In the genomic region with DNA sequence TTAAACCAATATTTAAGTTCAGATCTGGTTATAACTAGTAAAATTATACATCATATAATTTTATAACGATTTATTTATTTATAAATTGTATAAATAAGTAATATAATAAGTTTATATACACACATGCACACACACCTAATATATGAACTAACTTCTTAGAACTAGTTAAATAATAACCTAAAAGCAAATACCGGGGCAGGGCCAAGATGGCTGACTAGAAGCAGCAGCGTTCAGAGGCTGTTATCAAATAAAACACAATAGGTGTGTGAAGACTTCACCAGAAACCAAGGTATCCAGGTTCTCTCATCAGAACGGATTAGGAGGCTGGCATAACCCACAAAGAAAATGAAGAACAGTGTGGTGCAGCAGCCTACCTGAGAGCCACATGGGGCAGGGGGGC, we compare ENCODE assay signal across 25 cellular contexts.
DNase-seq lines count a peak whose midpoint lies in the region; ATAC-seq, FAIRE-seq and TF ChIP-seq lines count a peak whose summit lies in the region.
"Had no signal": no experiment of that assay in that cellular context is flagged by ENCODE, and none has a peak within 500 bp of the region (broad histone marks: within the 10 kb centered on the region; RNA-seq: fewer than 3 reads in every experiment).

No MANE protein-coding gene starts in this region.

- H2BK12ac ChIP-seq in neuronal stem cell (ENCODE audit: low read length): no peak overlapping the region

- WGBS in A549 (ENCODE audit: missing lambda C conversion rate): 17% methylated on average over 4 of the region's 4 CpGs
- WGBS in neuronal stem cell (ENCODE audit: extremely low coverage in 2 of 2, insufficient read length in 2 of 2, insufficient replicate concordance in 1 of 2), 2 donors: no CpG with 5 or more reads among the region's 4 CpGs

- peak overlapping the region in 1 of 2 experiments; percentile 56; a peak in 3 of 6 replicates for H3K27ac ChIP-seq in A549
- no peak overlapping the region for H3K27ac ChIP-seq in PC-9
- H3K27ac ChIP-seq in neuronal stem cell (replicated peaks; ENCODE audit: low read length): no peak overlapping the region
- H3K27ac ChIP-seq: BLaER1, KMS-11 had no signal

- H3K9ac ChIP-seq in neuronal stem cell (ENCODE audit: low read depth, low read length, poor library complexity): no peak overlapping the region
- H3K9ac ChIP-seq: BLaER1, KMS-11, SK-N-SH had no signal

- no peak overlapping the region for H2BK15ac ChIP-seq in neuronal stem cell (ENCODE audit: low read length)

- H3K79me2 ChIP-seq in PC-9 (ENCODE audit: low read depth): no peaks in the 10 kb centered on the region

- CTCF ChIA-PET in A549 (lab: Yijun Ruan, JAX): no interaction called here
- CTCF ChIA-PET in PC-9 (lab: Charles Lee): no interaction called here

- ATAC-seq in A549: no peak
- ATAC-seq in HG03025 (IDR thresholded peaks at IDR 0.05; ENCODE audit: low FRiP score, unreplicated experiment): no peak
- ATAC-seq: GM12878, GM23338, HCT116, Panc1 had no signal

- no peaks in the 10 kb centered on the region for H3K9me2 ChIP-seq in PC-9 (ENCODE audit: insufficient read depth)
- H3K9me2 ChIP-seq: SK-N-SH had no signal

- H3K4me3 ChIP-seq in A549: no peak overlapping the region
- H3K4me3 ChIP-seq in PC-9: no peak overlapping the region
- no peak overlapping the region for H3K4me3 ChIP-seq in neuronal stem cell (ENCODE audit: low read length in 2 of 2)
- H3K4me3 ChIP-seq in HAP-1: no peak overlapping the region
- H3K4me3 ChIP-seq: BLaER1, GM12878, GM23338 had no signal

- POLR2A ChIA-PET in A549 (lab: Yijun Ruan, JAX): no interaction called here
- POLR2A ChIA-PET in PC-9 (lab: Charles Lee; ENCODE audit: unreplicated experiment): no interaction called here

- H3K23ac ChIP-seq in neuronal stem cell (ENCODE audit: low read depth, low read length, poor library complexity): no peak overlapping the region

- no peak overlapping the region for H2BK120ac ChIP-seq in neuronal stem cell (ENCODE audit: low read depth, low read length)

- TF ChIP-seq CTCF in A549 (IDR thresholded peaks at IDR 0.05) (no peak), PC-9 (conservative IDR thresholded peaks at IDR 0.05) (no peak)

- no peaks in the 10 kb centered on the region for H3F3A ChIP-seq in PC-9 (ENCODE audit: insufficient read depth, low read depth)

- no peaks in the 10 kb centered on the region for H3K79me1 ChIP-seq in neuronal stem cell (ENCODE audit: low read depth, low read length)

- H3K4me2 ChIP-seq in A549 (peak overlapping the region; percentile 27; the same call in 2 of the 3 replicates), PC-9 (no peak overlapping the region), neuronal stem cell (ENCODE audit: insufficient read depth, low read length, poor library complexity, severe bottlenecking) (no peak overlapping the region)
- H3K4me2 ChIP-seq: BLaER1, GM23338, KMS-11, SK-N-SH had no signal

- no peaks in the 10 kb centered on the region for H4K20me1 ChIP-seq in PC-9 (ENCODE audit: insufficient read depth)
- H4K20me1 ChIP-seq: BLaER1 had no signal

- TF ChIP-seq RAD21 in A549 (conservative IDR thresholded peaks at IDR 0.05 in 1 of 2, IDR thresholded peaks at IDR 0.05 in 1 of 2): no peak

- peak overlapping the region; percentile 60 for H3K18ac ChIP-seq in neuronal stem cell (ENCODE audit: low read length)

- H3K4me1 ChIP-seq in A549: peaks cover 15% of the 10 kb centered on the region; the same call in 2 of the 3 replicates
- peaks cover 11% of the 10 kb centered on the region for H3K4me1 ChIP-seq in PC-9 (replicated peaks; ENCODE audit: insufficient read depth)
- H3K4me1 ChIP-seq in neuronal stem cell (ENCODE audit: control insufficient read depth in 2 of 2, insufficient read depth in 1 of 2, low read depth in 1 of 2, low read length in 2 of 2): peaks cover 5 to 8% of the 10 kb centered on the region in 2 donors
- H3K4me1 ChIP-seq in HAP-1: peaks cover 3% of the 10 kb centered on the region; the same call in 1 of the 2 replicates
- H3K4me1 ChIP-seq: BLaER1 had no signal

- DNase-seq in A549 (ENCODE audit: low read depth in 1 of 2, low spot score in 1 of 2): no peak
- no peak for DNase-seq in PC-9
- no peak for DNase-seq in neuronal stem cell (ENCODE audit: low spot score)
- no peak for DNase-seq in stimulated activated CD4-positive, alpha-beta T cell treated with anti-CD3 and anti-CD28 coated beads, Interleukin-2, amount 100 ng/mL, for 48 hours
- DNase-seq in HAP-1 (ENCODE audit: low spot score in 2 of 2): no peak
- DNase-seq: 8988T; CD4-positive, CD25-positive, alpha-beta regulatory T cell; GDM1; MM.1S; NCI-H1092; NCI-H1417 treated with DMSO at 0.1 percent for 48 hours; NCI-H1694 treated with DMSO at 0.1 percent for 48 hours; NCI-H2081; NCI-H2227 treated with DMSO at 0.1 percent for 48 hours; NCI-H526 treated with DMSO at 0.1 percent for 48 hours; SK-N-SH had no signal

- H3K4ac ChIP-seq in neuronal stem cell (ENCODE audit: low read length): no peak overlapping the region

- FAIRE-seq in A549 (lab: Jason Lieb, UNC) (no peak), endometrium (lab: Jason Lieb, UNC) (peak; percentile 76)
- FAIRE-seq: D721Med, GM12878 had no signal

- H3K36me3 ChIP-seq in PC-9 (ENCODE audit: low read depth) (no peaks in the 10 kb centered on the region), neuronal stem cell (replicated peaks in 1 of 2; ENCODE audit: control insufficient read depth in 2 of 2, insufficient read depth in 2 of 2, low read length in 2 of 2) (no peaks in the 10 kb centered on the region), HAP-1 (replicated peaks) (no peaks in the 10 kb centered on the region)
- H3K36me3 ChIP-seq: BLaER1 had no signal

- H2AFZ ChIP-seq in PC-9 (0 out of 2 replicates have a peak overlapping the region, but pooled peaks have one; percentile 14), neuronal stem cell (ENCODE audit: low read length) (no peak overlapping the region)
- H2AFZ ChIP-seq: GM23338 had no signal

- H3K9me3 ChIP-seq in A549: no peaks in the 10 kb centered on the region
- H3K9me3 ChIP-seq in PC-9 (ENCODE audit: insufficient read depth, low read depth): no peaks in the 10 kb centered on the region
- peaks cover 0 to 2% of the 10 kb centered on the region in 2 donors for H3K9me3 ChIP-seq in neuronal stem cell (replicated peaks in 1 of 2; ENCODE audit: control insufficient read depth in 2 of 2, insufficient read depth in 1 of 2, low read depth in 1 of 2, low read length in 2 of 2)
- H3K9me3 ChIP-seq in HAP-1: no peaks in the 10 kb centered on the region
- H3K9me3 ChIP-seq: BLaER1, SK-N-SH had no signal

- no peak for TF ChIP-seq EP300 in A549 (IDR thresholded peaks at IDR 0.05)

- no peak overlapping the region for H2AK5ac ChIP-seq in neuronal stem cell (ENCODE audit: low read depth, low read length)

- intact Hi-C loops in PC-9 (cut with micrococcal nuclease; ENCODE audit: unreplicated experiment): loop anchor here (10.0 kb wide), 1 partner anchor 158 kb away; no protein-coding TSS in a partner anchor

- H3K14ac ChIP-seq in neuronal stem cell (ENCODE audit: low read length): no peak overlapping the region

- no peak overlapping the region for H4K91ac ChIP-seq in neuronal stem cell (ENCODE audit: low read depth, low read length, poor library complexity)

- BruUV-seq in PC-9 (replicated peaks; lab: Mats Ljungman, UMichigan): no TSS peak

- in situ Hi-C loops in HAP-1 (cut with MboI; ENCODE audit: low sequenced_read_pairs): no loop called here

- TF ChIP-seq POLR2A in A549 (IDR thresholded peaks at IDR 0.05; ENCODE audit: low read length): no peak

- no peak overlapping the region for H4K8ac ChIP-seq in neuronal stem cell (ENCODE audit: low read depth, low read length)

- H3K27me3 ChIP-seq in PC-9 (ENCODE audit: insufficient read depth, low read depth) (no peaks in the 10 kb centered on the region), neuronal stem cell (ENCODE audit: control insufficient read depth in 3 of 3, insufficient read depth in 3 of 3, low read depth in 1 of 3, low read length in 3 of 3) (no peaks in the 10 kb centered on the region), HAP-1 (ENCODE audit: low read depth) (no peaks in the 10 kb centered on the region)
- H3K27me3 ChIP-seq: BLaER1 had no signal

- no peak overlapping the region for H2BK5ac ChIP-seq in neuronal stem cell (ENCODE audit: low read length)

TF ChIP-seq in A549, 52 proteins besides CTCF, POLR2A, EP300 and RAD21:
- TF ChIP-seq ZFP36 (IDR thresholded peaks at IDR 0.05; ENCODE audit: borderline replicate concordance, partially characterized antibody) (no peak), SMC3 (IDR thresholded peaks at IDR 0.05) (no peak), FOXS1 (CRISPR knock-in tag; IDR thresholded peaks at IDR 0.05) (no peak), RFX5 (IDR thresholded peaks at IDR 0.05) (no peak), HOXB5 (CRISPR knock-in tag; IDR thresholded peaks at IDR 0.05) (no peak)
